In the genomic region with DNA sequence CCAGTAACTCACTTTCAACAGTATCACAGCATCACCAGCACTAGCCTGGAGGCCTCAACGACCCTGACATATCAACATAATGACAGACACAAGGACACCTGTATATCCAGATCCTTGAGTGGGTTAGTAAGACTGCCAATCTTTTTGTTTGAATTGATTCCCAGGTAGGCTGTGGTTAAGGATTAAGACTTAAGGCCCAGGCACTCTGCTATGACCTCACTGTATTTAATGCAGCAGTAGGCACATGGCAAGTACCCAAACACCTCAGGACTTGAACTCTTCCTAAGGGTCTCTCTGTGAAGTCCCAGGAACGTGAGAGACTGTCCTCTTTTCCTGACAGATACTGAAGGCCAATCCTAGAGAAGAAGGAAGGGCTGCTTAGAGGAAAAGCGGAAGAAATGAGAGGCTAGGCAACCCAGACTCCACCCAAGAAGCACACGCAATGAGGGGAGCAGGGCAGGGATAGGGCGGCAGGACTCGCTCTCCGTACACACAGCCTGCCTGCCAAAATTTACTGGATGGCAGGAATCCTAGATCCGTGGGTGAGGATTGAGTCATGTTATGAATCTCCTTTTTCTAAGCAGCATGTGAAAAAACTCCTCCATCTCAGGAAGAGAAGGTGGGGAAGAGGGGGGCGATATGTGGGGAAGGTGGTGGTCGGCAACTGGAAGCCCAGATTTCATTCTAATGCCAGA, we compare ENCODE assay signal across 9 cellular contexts.
DNase-seq lines count a peak whose midpoint lies in the region; ATAC-seq and TF ChIP-seq lines count a peak whose summit lies in the region.
"Had no signal": no experiment of that assay in that cellular context is flagged by ENCODE, and none has a peak within 500 bp of the region (broad histone marks: within the 10 kb centered on the region; RNA-seq: fewer than 3 reads in every experiment).

No MANE protein-coding gene starts in this region.

- no peak overlapping the region for H3K27ac ChIP-seq in PC-3 (ENCODE audit: low read length)
- no peak overlapping the region for H3K27ac ChIP-seq in CD4-positive, alpha-beta memory T cell (ENCODE audit: low read depth, low read length)

- H3K4me2 ChIP-seq in PC-3 (ENCODE audit: low read length), result no peak overlapping the region

- TF ChIP-seq CTCF in AG09319 (IDR thresholded peaks at IDR 0.05; ENCODE audit: low read depth, low read length) (no peak), PC-3 (conservative IDR thresholded peaks at IDR 0.05; ENCODE audit: low read depth, low read length) (no peak), fibroblast of pulmonary artery (IDR thresholded peaks at IDR 0.05; ENCODE audit: low read length, missing control alignments) (no peak), omental fat pad (IDR thresholded peaks at IDR 0.05) (no peak)

- intact Hi-C loops in PC-3 (cut with micrococcal nuclease), result no loop called here
- intact Hi-C loops in CD4-positive, alpha-beta memory T cell (cut with micrococcal nuclease), result no loop called here

- DNase-seq in AG09319 (ENCODE audit: extremely low read depth, low read depth), result peak; percentile 87
- DNase-seq in PC-3, result peak; percentile 3
- DNase-seq in fibroblast of pulmonary artery (ENCODE audit: low read depth), result peak; percentile 95
- DNase-seq in omental fat pad (ENCODE audit: low spot score), result peak; percentile 25
- no peak for DNase-seq in CD4-positive, alpha-beta memory T cell
- no peak for DNase-seq in ecto neural progenitor cell (ENCODE audit: low spot score)
- DNase-seq in H7, result no peak

- peaks cover 5 to 12% of the 10 kb centered on the region in 2 donors for H3K36me3 Mint-ChIP-seq in CD4-positive, alpha-beta memory T cell

- no peak overlapping the region for H3K9ac ChIP-seq in PC-3 (ENCODE audit: low read length)

- no peaks in the 10 kb centered on the region for H3K4me1 Mint-ChIP-seq in CD4-positive, alpha-beta memory T cell

- H3K36me3 ChIP-seq in PC-3 (ENCODE audit: low read depth, low read length) (no peaks in the 10 kb centered on the region), H7 (replicated peaks; ENCODE audit: control insufficient read depth, insufficient read depth, low read length) (no peaks in the 10 kb centered on the region)
- no peaks in the 10 kb centered on the region for H3K36me3 ChIP-seq in CD4-positive, alpha-beta memory T cell (ENCODE audit: insufficient read depth, low read length)

- H3K4me3 ChIP-seq in PC-3 (ENCODE audit: low read length), result no peak overlapping the region
- no peak overlapping the region for H3K4me3 ChIP-seq in fibroblast of pulmonary artery (replicated peaks; ENCODE audit: low read depth, low read length)
- no peak overlapping the region for H3K4me3 ChIP-seq in CD4-positive, alpha-beta memory T cell (ENCODE audit: low read length in 2 of 2)
- H3K4me3 ChIP-seq in H7 (ENCODE audit: insufficient read depth, low read depth, low read length), result no peak overlapping the region

- POLR2A ChIA-PET in PC-3 (lab: Charles Lee; ENCODE audit: unreplicated experiment), result no interaction called here
- POLR2A ChIA-PET in CD4-positive, alpha-beta memory T cell (lab: Charles Lee; ENCODE audit: partially characterized antibody), result no interaction called here

- no peak overlapping the region for H2AFZ ChIP-seq in PC-3 (ENCODE audit: low read length)

- H3K9me3 Mint-ChIP-seq in CD4-positive, alpha-beta memory T cell, result no peaks in the 10 kb centered on the region
- H3K9me3 Mint-ChIP-seq: dendritic cell treated with granulocyte-macrophage colony-stimulating factor and Interleukin-4, amounts not matched to agents 40 ng/mL and 50 ng/mL, for 4 days had no signal

- H3F3A ChIP-seq in PC-3 (ENCODE audit: low read length, unreplicated experiment), result no peaks in the 10 kb centered on the region

- H3K4me1 ChIP-seq in PC-3 (ENCODE audit: insufficient read depth, low read length), result peaks cover 8% of the 10 kb centered on the region
- H3K4me1 ChIP-seq in CD4-positive, alpha-beta memory T cell (ENCODE audit: insufficient read depth, low read length), result no peaks in the 10 kb centered on the region

- no peaks in the 10 kb centered on the region for H3K79me2 ChIP-seq in PC-3 (ENCODE audit: low read length)

- ATAC-seq in PC-3, result peak; percentile 46; the same call in 1 of the 2 replicates
- ATAC-seq in omental fat pad (ENCODE audit: low FRiP score), result peak; percentile 99
- ATAC-seq in HG02763 (IDR thresholded peaks at IDR 0.05; ENCODE audit: unreplicated experiment), result no peak

- CTCF ChIA-PET in PC-3 (lab: Charles Lee), result no interaction called here
- CTCF ChIA-PET in CD4-positive, alpha-beta memory T cell (lab: Charles Lee; ENCODE audit: partially characterized antibody), result no interaction called here

- no peak overlapping the region for H3K27ac Mint-ChIP-seq in CD4-positive, alpha-beta memory T cell
- H3K27ac Mint-ChIP-seq: dendritic cell treated with granulocyte-macrophage colony-stimulating factor and Interleukin-4, amounts not matched to agents 40 ng/mL and 50 ng/mL, for 4 days had no signal

- H3K9me2 ChIP-seq in PC-3 (replicated peaks; ENCODE audit: low read length), result no peaks in the 10 kb centered on the region

- no TSS peak for BruUV-seq in PC-3 (replicated peaks; lab: Mats Ljungman, UMichigan)

- H3K27me3 Mint-ChIP-seq in CD4-positive, alpha-beta memory T cell, result no peaks in the 10 kb centered on the region
- H3K27me3 Mint-ChIP-seq: dendritic cell treated with granulocyte-macrophage colony-stimulating factor and Interleukin-4, amounts not matched to agents 40 ng/mL and 50 ng/mL, for 4 days had no signal

- no peak overlapping the region for H3K4me3 Mint-ChIP-seq in CD4-positive, alpha-beta memory T cell
- H3K4me3 Mint-ChIP-seq: dendritic cell treated with granulocyte-macrophage colony-stimulating factor and Interleukin-4, amounts not matched to agents 40 ng/mL and 50 ng/mL, for 4 days had no signal

- H3K9me3 ChIP-seq in PC-3 (ENCODE audit: low read length), result no peaks in the 10 kb centered on the region
- no peaks in the 10 kb centered on the region for H3K9me3 ChIP-seq in CD4-positive, alpha-beta memory T cell (ENCODE audit: control insufficient read depth in 1 of 2, low read length in 2 of 2)

- no peaks in the 10 kb centered on the region for H3K27me3 ChIP-seq in PC-3 (ENCODE audit: low read length)
- no peaks in the 10 kb centered on the region for H3K27me3 ChIP-seq in CD4-positive, alpha-beta memory T cell (ENCODE audit: insufficient read depth, low read length)
- H3K27me3 ChIP-seq in H7 (ENCODE audit: control insufficient read depth, insufficient read depth, low read length), result no peaks in the 10 kb centered on the region

- H4K20me1 ChIP-seq in PC-3 (ENCODE audit: low read length), result no peaks in the 10 kb centered on the region

Comparison
In these comparisons a context has a peak if more than half of its experiments do, and no peak if none do; other contexts are left out.
1. DNase-seq: peak in AG09319 (single experiment), PC-3 (single experiment), fibroblast of pulmonary artery (single experiment) and omental fat pad (single experiment); none in CD4-positive, alpha-beta memory T cell (0 of 5), ecto neural progenitor cell (single experiment) and H7 (single experiment).